Comparison of ENCODE assay signal across 8 cellular contexts in genomic region chr15:70892912-70893560, GRCh38. TPM values are rescaled to one million over a fixed set of nuclear protein-coding genes. Genes with fewer than 3 reads are reported as not detected.
DNase-seq lines count a peak whose midpoint lies in the region; ATAC-seq and TF ChIP-seq lines count a peak whose summit lies in the region.

No MANE protein-coding gene starts in this region.

- H3K4me3 ChIP-seq in Peyer's patch (peak overlapping the region; percentile 52 to 85 (median 68)), lower lobe of right lung (peak overlapping the region; percentile 86), transverse colon (peak overlapping the region; percentile 64 to 81 (median 76))

- peak overlapping the region in 3 of 4 donors; percentile 55 to 74 (median 64) for H3K27ac ChIP-seq in Peyer's patch
- H3K27ac ChIP-seq in lower lobe of right lung: peak overlapping the region; percentile 77
- peak overlapping the region; percentile 78 to 87 (median 84) for H3K27ac ChIP-seq in transverse colon

- no peaks in the 10 kb centered on the region for H3K9me3 Mint-ChIP-seq in stimulated activated naive CD8-positive, alpha-beta T cell treated with anti-CD3 and anti-CD28 coated beads, Interleukin-15, Interleukin-2, amounts not matched to agents 100 ng/mL and 50 ng/mL, for 24 hours

- no peak for TF ChIP-seq EP300 in transverse colon (IDR thresholded peaks at IDR 0.05; ENCODE audit: low read depth)

- no peak for ATAC-seq in stimulated activated naive CD8-positive, alpha-beta T cell treated with anti-CD3 and anti-CD28 coated beads, Interleukin-15, Interleukin-2, amounts not matched to agents 100 U/mL and 50 U/mL, for 24 hours
- ATAC-seq in HG03066 (IDR thresholded peaks at IDR 0.05; ENCODE audit: low read depth, unreplicated experiment) (peak; percentile 28), lower lobe of right lung (peak; percentile 45 to 61)

- intact Hi-C loops in lower lobe of right lung (cut with DNase I): no loop called here
- intact Hi-C loops in transverse colon (cut with DNase I; ENCODE audit: low total_unique reads): no loop called here

- H3K36me3 Mint-ChIP-seq in stimulated activated naive CD8-positive, alpha-beta T cell treated with anti-CD3 and anti-CD28 coated beads, Interleukin-15, Interleukin-2, amounts not matched to agents 100 ng/mL and 50 ng/mL, for 24 hours (ENCODE audit: low read depth): no peaks in the 10 kb centered on the region

- H3K9me3 ChIP-seq in Peyer's patch (no peaks in the 10 kb centered on the region), lower lobe of right lung (no peaks in the 10 kb centered on the region), transverse colon (no peaks in the 10 kb centered on the region)

- peaks cover 11% of the 10 kb centered on the region for H3K4me1 Mint-ChIP-seq in stimulated activated naive CD8-positive, alpha-beta T cell treated with anti-CD3 and anti-CD28 coated beads, Interleukin-15, Interleukin-2, amounts not matched to agents 100 ng/mL and 50 ng/mL, for 24 hours (ENCODE audit: low read depth)

- DNase-seq in stimulated activated naive CD8-positive, alpha-beta T cell treated with anti-CD3 and anti-CD28 coated beads, Interleukin-15, Interleukin-2, amounts not matched to agents 100 U/mL and 50 U/mL, for 24 hours: no peak
- DNase-seq in Peyer's patch: peak in 1 of 3 donors; percentile 65
- DNase-seq in dermis microvascular lymphatic vessel endothelial cell (ENCODE audit: low read depth in 2 of 2): peak; percentile 23 to 69
- no peak for DNase-seq in lower lobe of right lung
- peak; percentile 35 for DNase-seq in transverse colon
- no peak for DNase-seq in T1000 (lab: John Stamatoyannopoulos, UW)

- H3K27me3 Mint-ChIP-seq in stimulated activated naive CD8-positive, alpha-beta T cell treated with anti-CD3 and anti-CD28 coated beads, Interleukin-15, Interleukin-2, amounts not matched to agents 100 ng/mL and 50 ng/mL, for 24 hours: peaks cover 80% of the 10 kb centered on the region

- WGBS in transverse colon (ENCODE audit: low coverage in 1 of 2), 2 donors: 5 to 7% methylated on average over 10 of the region's 10 CpGs

- H3K27me3 ChIP-seq in Peyer's patch (no peaks in the 10 kb centered on the region), lower lobe of right lung (ENCODE audit: low read depth) (no peaks in the 10 kb centered on the region), transverse colon (no peaks in the 10 kb centered on the region)

- H3K4me1 ChIP-seq in Peyer's patch (peaks cover 0 to 16% (median 0%) of the 10 kb centered on the region in 4 donors), lower lobe of right lung (peaks cover 5% of the 10 kb centered on the region), transverse colon (peaks cover 3 to 22% (median 8%) of the 10 kb centered on the region in 4 donors)

- TF ChIP-seq CTCF in Peyer's patch (IDR thresholded peaks at IDR 0.05) (peak in 4 of 6 experiments; percentile 22 to 53 (median 44)), lower lobe of right lung (IDR thresholded peaks at IDR 0.05) (peak; percentile 39), transverse colon (IDR thresholded peaks at IDR 0.05) (peak; percentile 20 to 39 (median 37))

- H3K4me3 Mint-ChIP-seq in stimulated activated naive CD8-positive, alpha-beta T cell treated with anti-CD3 and anti-CD28 coated beads, Interleukin-15, Interleukin-2, amounts not matched to agents 100 ng/mL and 50 ng/mL, for 24 hours: peak overlapping the region; percentile 91

- H3K27ac Mint-ChIP-seq in stimulated activated naive CD8-positive, alpha-beta T cell treated with anti-CD3 and anti-CD28 coated beads, Interleukin-15, Interleukin-2, amounts not matched to agents 100 ng/mL and 50 ng/mL, for 24 hours: peak overlapping the region; percentile 91

- in situ Hi-C loops in transverse colon (cut with MboI; ENCODE audit: low pct_ligation_motif_present in 1 of 4, low pct_unique_long_range_greater_than_20kb in 1 of 4, low sequenced_read_pairs in 3 of 4): no loop called here

- no peaks in the 10 kb centered on the region for H3K36me3 ChIP-seq in Peyer's patch
- H3K36me3 ChIP-seq in lower lobe of right lung: no peaks in the 10 kb centered on the region
- no peaks in the 10 kb centered on the region for H3K36me3 ChIP-seq in transverse colon

- TF ChIP-seq POLR2A in Peyer's patch (IDR thresholded peaks at IDR 0.05): no peak
- TF ChIP-seq POLR2A in transverse colon (IDR thresholded peaks at IDR 0.05): no peak

RNA-seq across cellular contexts. Expression of gene LRRC49, which starts 0.4 kb away (rescaled TPM):
- total RNA-seq in Peyer's patch (1 to 10 TPM in 3 of 4 donors, not detected in 1; 2.7 to 6.0 (median 4.4) TPM), dermis microvascular lymphatic vessel endothelial cell (3.1 and 3.3 TPM in 2 replicates), lower lobe of right lung (7.3 TPM), transverse colon (1 to 10 TPM in 3 of 4 donors, not detected in 1; 2.2 to 5.2 (median 4.8) TPM)

RNA-seq across cellular contexts. Expression of gene THAP10, which starts 0.8 kb away (rescaled TPM):
- 1 to 10 TPM; 1.2 to 6.0 (median 2.1) TPM for total RNA-seq in Peyer's patch
- total RNA-seq in dermis microvascular lymphatic vessel endothelial cell: 1.3 and 1.4 TPM in 2 replicates
- 2.4 TPM for total RNA-seq in lower lobe of right lung
- total RNA-seq in transverse colon: 10 to 100 TPM in 1 of 4 donors, 1 to 10 TPM in 2, not detected in 1; 2.2 to 14.9 (median 8.3) TPM

RNA-seq across cellular contexts. Expression of gene LARP6, which starts 39.1 kb away (rescaled TPM):
- total RNA-seq in Peyer's patch (10 to 100 TPM in 1 of 4 donors, 1 to 10 TPM in 2, under 1 TPM in 1; 0.35 to 23.9 (median 6.0) TPM), dermis microvascular lymphatic vessel endothelial cell (9.1 and 9.4 TPM in 2 replicates), lower lobe of right lung (7.5 TPM), transverse colon (10 to 100 TPM in 2 of 4 donors, 1 to 10 TPM in 1, under 1 TPM in 1; 0.75 to 41.0 (median 8.3) TPM)

Comparison
In these comparisons a context has a peak if more than half of its experiments do, and no peak if none do; other contexts are left out.
1. DNase-seq: peak in dermis microvascular lymphatic vessel endothelial cell (2 of 2) and transverse colon (single experiment); none in stimulated activated naive CD8-positive, alpha-beta T cell treated with anti-CD3 and anti-CD28 coated beads, Interleukin-15, Interleukin-2, amounts not matched to agents 100 U/mL and 50 U/mL, for 24 hours (single experiment), lower lobe of right lung (single experiment) and T1000 (single experiment).
2. Peak in every context shown above with its lines, with median percentiles within 50 percentile points of each other: H3K27ac ChIP-seq, H3K4me3 ChIP-seq and CTCF ChIP-seq.